Comparison of ENCODE assay signal across 1 cellular context in the genomic region with DNA sequence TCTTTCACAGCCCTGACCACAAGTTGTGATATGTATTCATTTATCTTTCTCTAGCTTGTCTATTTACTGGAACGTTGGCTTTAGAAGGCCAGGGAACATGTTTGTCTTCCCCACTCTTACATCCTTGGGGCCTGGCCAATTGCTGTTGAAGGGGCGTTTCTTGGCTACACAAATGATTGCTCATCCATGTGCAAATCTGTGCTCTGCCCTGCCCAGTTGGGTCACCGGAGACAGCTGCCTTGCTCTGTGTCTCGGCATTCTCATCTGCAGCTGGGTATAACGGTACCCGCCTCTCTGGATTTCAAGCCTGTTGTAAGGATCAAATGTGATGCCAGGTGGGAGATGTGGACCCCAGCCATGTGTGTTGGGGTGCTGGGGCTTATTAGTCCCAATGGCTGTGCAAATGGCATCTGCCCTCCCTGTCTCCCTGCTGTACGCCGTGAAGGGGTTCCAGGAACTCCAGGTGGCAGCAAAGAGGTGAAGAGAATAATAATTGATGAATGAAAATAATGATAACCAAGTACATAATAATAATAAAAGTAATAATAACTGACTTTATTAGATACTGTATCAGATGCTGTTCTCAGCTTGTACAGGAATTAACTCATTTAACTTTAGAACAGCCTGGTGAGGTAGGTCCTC.
TF ChIP-seq lines count a peak whose summit lies in the region.

No MANE protein-coding gene starts in this region.

TF ChIP-seq in GM23338, 12 proteins besides CTCF, POLR2A, EP300 and RAD21 (continued from another document):
- TF ChIP-seq, protein P1, sequence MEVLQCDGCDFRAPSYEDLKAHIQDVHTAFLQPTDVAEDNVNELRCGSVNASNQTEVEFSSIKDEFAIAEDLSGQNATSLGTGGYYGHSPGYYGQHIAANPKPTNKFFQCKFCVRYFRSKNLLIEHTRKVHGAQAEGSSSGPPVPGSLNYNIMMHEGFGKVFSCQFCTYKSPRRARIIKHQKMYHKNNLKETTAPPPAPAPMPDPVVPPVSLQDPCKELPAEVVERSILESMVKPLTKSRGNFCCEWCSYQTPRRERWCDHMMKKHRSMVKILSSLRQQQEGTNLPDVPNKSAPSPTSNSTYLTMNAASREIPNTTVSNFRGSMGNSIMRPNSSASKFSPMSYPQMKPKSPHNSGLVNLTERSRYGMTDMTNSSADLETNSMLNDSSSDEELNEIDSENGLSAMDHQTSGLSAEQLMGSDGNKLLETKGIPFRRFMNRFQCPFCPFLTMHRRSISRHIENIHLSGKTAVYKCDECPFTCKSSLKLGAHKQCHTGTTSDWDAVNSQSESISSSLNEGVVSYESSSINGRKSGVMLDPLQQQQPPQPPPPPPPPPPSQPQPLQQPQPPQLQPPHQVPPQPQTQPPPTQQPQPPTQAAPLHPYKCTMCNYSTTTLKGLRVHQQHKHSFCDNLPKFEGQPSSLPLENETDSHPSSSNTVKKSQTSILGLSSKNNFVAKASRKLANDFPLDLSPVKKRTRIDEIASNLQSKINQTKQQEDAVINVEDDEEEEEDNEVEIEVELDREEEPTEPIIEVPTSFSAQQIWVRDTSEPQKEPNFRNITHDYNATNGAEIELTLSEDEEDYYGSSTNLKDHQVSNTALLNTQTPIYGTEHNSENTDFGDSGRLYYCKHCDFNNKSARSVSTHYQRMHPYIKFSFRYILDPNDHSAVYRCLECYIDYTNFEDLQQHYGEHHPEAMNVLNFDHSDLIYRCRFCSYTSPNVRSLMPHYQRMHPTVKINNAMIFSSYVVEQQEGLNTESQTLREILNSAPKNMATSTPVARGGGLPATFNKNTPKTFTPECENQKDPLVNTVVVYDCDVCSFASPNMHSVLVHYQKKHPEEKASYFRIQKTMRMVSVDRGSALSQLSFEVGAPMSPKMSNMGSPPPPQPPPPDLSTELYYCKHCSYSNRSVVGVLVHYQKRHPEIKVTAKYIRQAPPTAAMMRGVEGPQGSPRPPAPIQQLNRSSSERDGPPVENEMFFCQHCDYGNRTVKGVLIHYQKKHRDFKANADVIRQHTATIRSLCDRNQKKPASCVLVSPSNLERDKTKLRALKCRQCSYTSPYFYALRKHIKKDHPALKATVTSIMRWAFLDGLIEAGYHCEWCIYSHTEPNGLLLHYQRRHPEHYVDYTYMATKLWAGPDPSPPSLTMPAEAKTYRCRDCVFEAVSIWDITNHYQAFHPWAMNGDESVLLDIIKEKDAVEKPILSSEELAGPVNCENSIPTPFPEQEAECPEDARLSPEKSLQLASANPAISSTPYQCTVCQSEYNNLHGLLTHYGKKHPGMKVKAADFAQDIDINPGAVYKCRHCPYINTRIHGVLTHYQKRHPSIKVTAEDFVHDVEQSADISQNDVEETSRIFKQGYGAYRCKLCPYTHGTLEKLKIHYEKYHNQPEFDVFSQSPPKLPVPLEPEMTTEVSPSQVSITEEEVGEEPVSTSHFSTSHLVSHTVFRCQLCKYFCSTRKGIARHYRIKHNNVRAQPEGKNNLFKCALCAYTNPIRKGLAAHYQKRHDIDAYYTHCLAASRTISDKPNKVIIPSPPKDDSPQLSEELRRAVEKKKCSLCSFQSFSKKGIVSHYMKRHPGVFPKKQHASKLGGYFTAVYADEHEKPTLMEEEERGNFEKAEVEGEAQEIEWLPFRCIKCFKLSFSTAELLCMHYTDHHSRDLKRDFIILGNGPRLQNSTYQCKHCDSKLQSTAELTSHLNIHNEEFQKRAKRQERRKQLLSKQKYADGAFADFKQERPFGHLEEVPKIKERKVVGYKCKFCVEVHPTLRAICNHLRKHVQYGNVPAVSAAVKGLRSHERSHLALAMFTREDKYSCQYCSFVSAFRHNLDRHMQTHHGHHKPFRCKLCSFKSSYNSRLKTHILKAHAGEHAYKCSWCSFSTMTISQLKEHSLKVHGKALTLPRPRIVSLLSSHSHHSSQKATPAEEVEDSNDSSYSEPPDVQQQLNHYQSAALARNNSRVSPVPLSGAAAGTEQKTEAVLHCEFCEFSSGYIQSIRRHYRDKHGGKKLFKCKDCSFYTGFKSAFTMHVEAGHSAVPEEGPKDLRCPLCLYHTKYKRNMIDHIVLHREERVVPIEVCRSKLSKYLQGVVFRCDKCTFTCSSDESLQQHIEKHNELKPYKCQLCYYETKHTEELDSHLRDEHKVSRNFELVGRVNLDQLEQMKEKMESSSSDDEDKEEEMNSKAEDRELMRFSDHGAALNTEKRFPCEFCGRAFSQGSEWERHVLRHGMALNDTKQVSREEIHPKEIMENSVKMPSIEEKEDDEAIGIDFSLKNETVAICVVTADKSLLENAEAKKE (CRISPR knock-in tag; IDR thresholded peaks at IDR 0.05) = no peak
- TF ChIP-seq CREB1 (CRISPR knock-in tag; IDR thresholded peaks at IDR 0.05; ENCODE audit: low read depth) (no peak), ZNF331 (CRISPR knock-in tag; IDR thresholded peaks at IDR 0.05; ENCODE audit: low read depth) (no peak), ZNF114 (CRISPR knock-in tag; IDR thresholded peaks at IDR 0.05) (no peak)
